ENCODE assay signal across 8 cellular contexts in the genomic region with DNA sequence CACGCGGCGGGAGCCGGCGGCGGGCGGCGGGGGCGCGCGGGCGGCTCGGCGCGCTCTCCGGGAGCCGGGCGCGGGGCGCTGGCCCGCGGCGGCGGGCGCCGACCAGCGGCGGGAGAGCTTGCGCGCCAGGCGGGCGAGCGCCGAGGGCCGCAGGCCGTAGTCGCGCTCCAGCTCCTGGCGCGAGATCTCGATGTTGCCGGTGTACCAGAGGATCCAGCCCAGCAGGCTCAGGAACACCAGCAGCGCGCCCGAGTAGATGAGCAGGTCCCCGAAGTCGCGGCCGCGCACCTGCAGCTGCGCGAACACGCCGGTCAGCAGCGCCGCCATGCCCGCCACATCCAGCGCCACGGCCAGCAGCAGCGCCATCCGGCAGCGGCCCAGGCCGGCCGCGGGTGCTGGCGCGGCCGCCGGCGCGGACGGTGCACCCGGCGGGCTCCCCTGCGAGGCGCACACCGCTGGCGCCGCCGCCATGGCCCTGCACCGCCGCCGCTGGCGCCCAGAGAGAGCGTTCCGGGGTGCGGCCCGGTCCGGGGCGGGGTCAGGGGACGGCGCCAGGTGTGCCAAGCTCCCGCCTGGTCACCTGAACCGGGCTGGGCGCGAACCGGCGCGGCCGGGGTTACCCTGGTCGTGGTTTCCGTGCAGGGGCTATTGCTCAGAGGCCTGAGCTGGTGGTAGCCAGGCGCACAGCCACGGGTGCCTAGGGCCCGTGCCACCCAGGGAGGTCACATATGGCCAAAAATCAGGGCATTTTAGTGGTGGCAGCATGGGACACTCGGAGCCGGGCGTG. TPM values are rescaled to one million over a fixed set of nuclear protein-coding genes. Genes with fewer than 3 reads are reported as not detected.
DNase-seq lines count a peak whose midpoint lies in the region; ATAC-seq, FAIRE-seq and TF ChIP-seq lines count a peak whose summit lies in the region.

A gene with protein sequence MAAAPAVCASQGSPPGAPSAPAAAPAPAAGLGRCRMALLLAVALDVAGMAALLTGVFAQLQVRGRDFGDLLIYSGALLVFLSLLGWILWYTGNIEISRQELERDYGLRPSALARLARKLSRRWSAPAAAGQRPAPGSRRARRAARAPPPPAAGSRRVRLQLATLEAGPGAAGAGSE (minus strand): TSS at position 504 of the 787 bp plus-strand sequence. CDS start 33 bp downstream, at position 471.

- TF ChIP-seq CTCF in activated B cell treated with CpG ODN at 0.5 μM for 24 hours (IDR thresholded peaks at IDR 0.05) (no peak), coronary artery (IDR thresholded peaks at IDR 0.05) (no peak)

- intact Hi-C loops in activated B cell treated with CpG ODN at 0.5 μM for 24 hours (cut with micrococcal nuclease), result loop anchor here (2.0 kb wide), 1 partner anchor 241 kb away; a partner anchor contains a TSS

- H3K4me1 Mint-ChIP-seq in activated B cell treated with CpG ODN at 0.5 μM for 24 hours, result peaks cover 55% of the 10 kb centered on the region

- peak within 1 kb of the TSS; percentile 100 for H3K4me3 Mint-ChIP-seq in activated B cell treated with CpG ODN at 0.5 μM for 24 hours

- POLR2A ChIA-PET in activated B cell treated with CpG ODN at 0.5 μM for 24 hours (lab: Charles Lee), result interaction anchor here (0.6 to 11.3 kb wide), 19 partner anchors 9 to 429 kb away, joined by 3 to 215 read pairs (median 6); a partner anchor contains a TSS

- CTCF ChIA-PET in activated B cell treated with CpG ODN at 0.5 μM for 24 hours (lab: Charles Lee), result interaction anchor here (0.6 to 3.1 kb wide), 14 partner anchors 23 to 243 kb away, joined by 3 to 18 read pairs (median 4); a partner anchor contains a TSS

- DNase-seq in NCI-H187 (lab: John Stamatoyannopoulos, UW) (peak; percentile 54 to 72), NCI-H187 treated with DMSO at 0.1 percent for 48 hours (lab: John Stamatoyannopoulos, UW) (no peak), NCI-H1092 treated with DMSO at 0.1 percent for 48 hours (lab: John Stamatoyannopoulos, UW) (peak; percentile 40), activated B cell treated with CpG ODN at 0.5 μM for 24 hours (peak; percentile 58), coronary artery (ENCODE audit: low spot score) (no peak), H54 (ENCODE audit: insufficient read length, low spot score) (no peak)
- peak; percentile 58 for DNase-seq in stimulated activated CD4-positive, alpha-beta T cell treated with anti-CD3 and anti-CD28 coated beads, Interleukin-4, amount 100 ng/mL, for 1 hour

- no peaks in the 10 kb centered on the region for H3K27me3 ChIP-seq in layer of hippocampus (ENCODE audit: control insufficient read depth, insufficient read depth, low read length)

- H3K27me3 Mint-ChIP-seq in activated B cell treated with CpG ODN at 0.5 μM for 24 hours, result no peaks in the 10 kb centered on the region

- peak within 1 kb of the TSS; percentile 99 for H3K27ac Mint-ChIP-seq in activated B cell treated with CpG ODN at 0.5 μM for 24 hours

- no peaks in the 10 kb centered on the region for H3K9me3 Mint-ChIP-seq in activated B cell treated with CpG ODN at 0.5 μM for 24 hours

- ATAC-seq in activated B cell treated with CpG ODN at 0.5 μM for 24 hours (ENCODE audit: low read depth), result peak; percentile 3

- peak within 1 kb of the TSS; percentile 79 to 97 for H3K27ac ChIP-seq in coronary artery
- H3K27ac ChIP-seq in layer of hippocampus (ENCODE audit: low read depth, low read length), result peak within 1 kb of the TSS; percentile 97

- peak within 1 kb of the TSS; percentile 83 for H3K4me3 ChIP-seq in coronary artery

- H3K36me3 Mint-ChIP-seq in activated B cell treated with CpG ODN at 0.5 μM for 24 hours (ENCODE audit: low read depth), result peaks cover 34% of the 10 kb centered on the region

- no peak for FAIRE-seq in H54 (lab: Jason Lieb, UNC)

- no peak for TF ChIP-seq POLR2A in H54 (IDR thresholded peaks at IDR 0.05; ENCODE audit: low read depth, low read length)

RNA-seq across cellular contexts. Expression of the gene that starts here (rescaled TPM):
- 3.8 and 4.9 TPM in 2 replicates for total RNA-seq in activated B cell treated with CpG ODN at 0.5 μM for 24 hours

Comparison
In these comparisons a context has a peak if more than half of its experiments do, and no peak if none do; other contexts are left out.
1. DNase-seq: peak in NCI-H187 (2 of 2), NCI-H1092 treated with DMSO at 0.1 percent for 48 hours (single experiment), activated B cell treated with CpG ODN at 0.5 μM for 24 hours (single experiment) and stimulated activated CD4-positive, alpha-beta T cell treated with anti-CD3 and anti-CD28 coated beads, Interleukin-4, amount 100 ng/mL, for 1 hour (single experiment); none in NCI-H187 treated with DMSO at 0.1 percent for 48 hours (single experiment), coronary artery (single experiment) and H54 (single experiment).